14 cellular contexts compared by ENCODE assay signal in genomic region chr2:172647439-172647838, GRCh38.
"Had no signal": no experiment of that assay in that cellular context is flagged by ENCODE, and none has a peak within 500 bp of the region (broad histone marks: within the 10 kb centered on the region; RNA-seq: fewer than 3 reads in every experiment).

No MANE protein-coding gene starts in this region.

- H3K9me3 ChIP-seq: esophagus squamous epithelium, psoas muscle, testis, upper lobe of right lung had no signal

- H3K36me3 ChIP-seq: breast epithelium, esophagus squamous epithelium, upper lobe of right lung had no signal

- H3K27ac ChIP-seq: breast epithelium, dorsolateral prefrontal cortex, esophagus squamous epithelium, hepatocyte, psoas muscle, testis, upper lobe of right lung had no signal

- H3K27me3 ChIP-seq: breast epithelium, dorsolateral prefrontal cortex, esophagus squamous epithelium, hepatocyte, testis, upper lobe of right lung had no signal

- H3K4me1 ChIP-seq: breast epithelium, esophagus squamous epithelium, psoas muscle, testis, upper lobe of right lung had no signal

- DNase-seq: activated CD4-positive, alpha-beta T cell treated with anti-CD3 and anti-CD28 coated beads, Interleukin-2, amount 50 U/mL, for 1 hour; activated effector memory CD4-positive, alpha-beta T cell treated with Interleukin-2 at 50 U/mL for 16 hours; activated T-cell treated with anti-CD3 and anti-CD28 coated beads, Interleukin-2, amount 50 U/mL, for 1 hour; amniotic stem cell; dorsolateral prefrontal cortex; esophagus squamous epithelium; psoas muscle; stimulated activated CD4-positive, alpha-beta T cell treated with anti-CD3 and anti-CD28 coated beads, Interleukin-15, amount 100 ng/mL, for 24 hours; stimulated activated CD4-positive, alpha-beta T cell treated with anti-CD3 and anti-CD28 coated beads, Interleukin-4, amount 100 ng/mL, for 24 hours; stimulated activated naive CD8-positive, alpha-beta T cell treated with anti-CD3 and anti-CD28 coated beads, Interleukin-15, amount 100 ng/mL, for 72 hours; testis; upper lobe of right lung had no signal

- H3K4me3 ChIP-seq: breast epithelium, dorsolateral prefrontal cortex, esophagus squamous epithelium, hepatocyte, psoas muscle, testis, upper lobe of right lung had no signal

- ATAC-seq: psoas muscle; stimulated activated naive CD8-positive, alpha-beta T cell treated with anti-CD3 and anti-CD28 coated beads, Interleukin-15, amount 100 ng/mL, for 72 hours; upper lobe of right lung had no signal
